1 cellular context compared by ENCODE assay signal in genomic region chr1:53654216-53655210, GRCh38.
TF ChIP-seq lines count a peak whose summit lies in the region.

No MANE protein-coding gene starts in this region.

TF ChIP-seq in SK-N-SH, 30 proteins besides CTCF, POLR2A, EP300 and RAD21 (continued from another document):
- TF ChIP-seq REST (IDR thresholded peaks at IDR 0.05; ENCODE audit: low read depth, low read length) (no peak), ZBTB33 (IDR thresholded peaks at IDR 0.05; ENCODE audit: borderline replicate concordance, low read depth) (no peak), RXRA (IDR thresholded peaks at IDR 0.05; ENCODE audit: borderline replicate concordance, low read depth) (no peak), USF1 (IDR thresholded peaks at IDR 0.05; ENCODE audit: borderline replicate concordance, low read depth) (no peak), MEF2A (IDR thresholded peaks at IDR 0.05; ENCODE audit: borderline replicate concordance, low read depth) (no peak), GABPA (IDR thresholded peaks at IDR 0.05; ENCODE audit: low read depth) (no peak), NRF1 (IDR thresholded peaks at IDR 0.05; ENCODE audit: low read depth, low read length) (no peak), MAX (IDR thresholded peaks at IDR 0.05; ENCODE audit: low read depth) (no peak), JUND (IDR thresholded peaks at IDR 0.05) (no peak), MXI1 (IDR thresholded peaks at IDR 0.05; ENCODE audit: low read depth, low read length) (no peak), RFX5 (IDR thresholded peaks at IDR 0.05; ENCODE audit: low read length) (no peak), POLR2AphosphoS5 (IDR thresholded peaks at IDR 0.05; ENCODE audit: low read depth, low read length) (no peak), ELF1 (IDR thresholded peaks at IDR 0.05) (no peak)
- TF ChIP-seq, protein P1, sequence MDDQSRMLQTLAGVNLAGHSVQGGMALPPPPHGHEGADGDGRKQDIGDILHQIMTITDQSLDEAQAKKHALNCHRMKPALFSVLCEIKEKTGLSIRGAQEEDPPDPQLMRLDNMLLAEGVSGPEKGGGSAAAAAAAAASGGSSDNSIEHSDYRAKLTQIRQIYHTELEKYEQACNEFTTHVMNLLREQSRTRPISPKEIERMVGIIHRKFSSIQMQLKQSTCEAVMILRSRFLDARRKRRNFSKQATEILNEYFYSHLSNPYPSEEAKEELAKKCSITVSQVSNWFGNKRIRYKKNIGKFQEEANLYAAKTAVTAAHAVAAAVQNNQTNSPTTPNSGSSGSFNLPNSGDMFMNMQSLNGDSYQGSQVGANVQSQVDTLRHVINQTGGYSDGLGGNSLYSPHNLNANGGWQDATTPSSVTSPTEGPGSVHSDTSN (IDR thresholded peaks at IDR 0.05), result no peak
- TF ChIP-seq, protein P2, sequence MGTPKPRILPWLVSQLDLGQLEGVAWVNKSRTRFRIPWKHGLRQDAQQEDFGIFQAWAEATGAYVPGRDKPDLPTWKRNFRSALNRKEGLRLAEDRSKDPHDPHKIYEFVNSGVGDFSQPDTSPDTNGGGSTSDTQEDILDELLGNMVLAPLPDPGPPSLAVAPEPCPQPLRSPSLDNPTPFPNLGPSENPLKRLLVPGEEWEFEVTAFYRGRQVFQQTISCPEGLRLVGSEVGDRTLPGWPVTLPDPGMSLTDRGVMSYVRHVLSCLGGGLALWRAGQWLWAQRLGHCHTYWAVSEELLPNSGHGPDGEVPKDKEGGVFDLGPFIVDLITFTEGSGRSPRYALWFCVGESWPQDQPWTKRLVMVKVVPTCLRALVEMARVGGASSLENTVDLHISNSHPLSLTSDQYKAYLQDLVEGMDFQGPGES (IDR thresholded peaks at IDR 0.05; ENCODE audit: low read depth, low read length), result no peak
